In the genomic region with DNA sequence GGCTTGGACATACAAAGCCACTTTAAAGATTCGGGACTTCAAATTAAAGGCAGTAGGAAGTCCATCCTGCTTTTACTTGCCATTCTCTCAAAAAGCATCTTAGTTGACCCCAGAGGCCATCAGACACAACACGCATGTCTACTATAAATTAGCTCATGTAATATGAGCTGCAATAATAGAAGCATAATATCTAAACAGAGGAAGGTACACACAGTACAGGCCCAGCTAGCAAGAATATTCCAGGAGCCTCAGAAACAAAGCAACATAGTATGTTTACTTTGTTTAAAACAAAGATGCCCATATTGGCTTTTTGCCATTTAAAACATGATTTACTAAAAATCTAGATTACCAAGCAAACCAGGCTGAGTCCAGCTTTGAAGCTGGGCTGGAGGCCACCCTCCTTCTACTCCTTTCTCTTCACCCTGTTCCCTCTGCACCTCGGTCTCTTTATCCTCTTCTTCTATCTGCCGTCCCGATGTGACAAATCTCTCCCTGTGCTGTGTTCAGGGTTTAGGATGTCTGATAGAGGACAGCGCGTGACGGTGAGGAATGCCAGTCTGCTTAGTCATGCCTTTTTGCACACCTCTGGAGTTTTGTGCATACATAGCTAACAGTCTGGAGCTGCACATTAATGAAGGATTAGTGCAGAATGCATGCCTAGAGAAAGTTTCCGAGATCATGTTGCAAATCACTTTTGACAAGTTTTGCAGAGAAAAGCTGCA, we compare ENCODE assay signal across 13 cellular contexts. TPM values are rescaled to one million over a fixed set of nuclear protein-coding genes. Genes with fewer than 3 reads are reported as not detected.
DNase-seq lines count a peak whose midpoint lies in the region; ATAC-seq and TF ChIP-seq lines count a peak whose summit lies in the region.
"Had no signal": no experiment of that assay in that cellular context is flagged by ENCODE, and none has a peak within 500 bp of the region (broad histone marks: within the 10 kb centered on the region; RNA-seq: fewer than 3 reads in every experiment).

No MANE protein-coding gene starts in this region.

- ATAC-seq in GM21529 (IDR thresholded peaks at IDR 0.05; ENCODE audit: unreplicated experiment) (no peak), HG03196 (IDR thresholded peaks at IDR 0.05; ENCODE audit: unreplicated experiment) (no peak)
- ATAC-seq: CD8-positive, alpha-beta T cell; sciatic nerve had no signal

- CTCF ChIA-PET in Calu3 (lab: Charles Lee), result interaction anchor here (0.6 to 1.0 kb wide), 4 partner anchors 9 to 254 kb away, joined by 3 to 6 read pairs (median 4); no protein-coding TSS in a partner anchor

- peak overlapping the region; percentile 15 for H3K4me3 Mint-ChIP-seq in Calu3 (ENCODE audit: low read depth, unreplicated experiment)
- H3K4me3 Mint-ChIP-seq in nephron, result no peak overlapping the region
- H3K4me3 Mint-ChIP-seq in T-helper 2 cell treated with Interferon-gamma antibody and Interleukin-4, amounts not matched to agents 5 μg/mL and 100 μg/mL, for 36 hours, result no peak overlapping the region
- H3K4me3 Mint-ChIP-seq: CD8-positive, alpha-beta T cell; T-helper 1 cell treated with Interleukin-12 subunit alpha and Interleukin-12 subunit beta and Interleukin-4 antibody, amounts not matched to agents 30 μg/mL and 1 μg/mL, for 36 hours had no signal

- H3K36me3 Mint-ChIP-seq in Calu3 (ENCODE audit: insufficient read depth, unreplicated experiment), result no peaks in the 10 kb centered on the region
- no peaks in the 10 kb centered on the region for H3K36me3 Mint-ChIP-seq in nephron (ENCODE audit: low read depth)
- H3K36me3 Mint-ChIP-seq in T-helper 2 cell treated with Interferon-gamma antibody and Interleukin-4, amounts not matched to agents 5 μg/mL and 100 μg/mL, for 36 hours (ENCODE audit: low read depth), result no peaks in the 10 kb centered on the region
- H3K36me3 Mint-ChIP-seq: CD8-positive, alpha-beta T cell had no signal

- H3K4me3 ChIP-seq in epithelial cell of proximal tubule (ENCODE audit: low read depth, low read length), result no peak overlapping the region

- intact Hi-C loops in Calu3 (cut with micrococcal nuclease; ENCODE audit: unreplicated experiment) (no loop called here), posterior vena cava (cut with DNase I) (no loop called here)

- TF ChIP-seq CTCF in Calu3 (IDR thresholded peaks at IDR 0.05; ENCODE audit: unreplicated experiment) (no peak), epithelial cell of proximal tubule (conservative IDR thresholded peaks at IDR 0.05; ENCODE audit: low read depth, low read length) (no peak), nephron (IDR thresholded peaks at IDR 0.05; ENCODE audit: unreplicated experiment in 3 of 3) (no peak)

- no TSS peak for BruUV-seq in Calu3 (replicated peaks; lab: Mats Ljungman, UMichigan)

- H3K27me3 Mint-ChIP-seq in Calu3 (ENCODE audit: unreplicated experiment), result no peaks in the 10 kb centered on the region
- no peaks in the 10 kb centered on the region for H3K27me3 Mint-ChIP-seq in nephron (ENCODE audit: low read depth)
- no peaks in the 10 kb centered on the region for H3K27me3 Mint-ChIP-seq in T-helper 2 cell treated with Interferon-gamma antibody and Interleukin-4, amounts not matched to agents 5 μg/mL and 100 μg/mL, for 36 hours (ENCODE audit: low read depth)

- peaks cover 10% of the 10 kb centered on the region for H3K4me1 Mint-ChIP-seq in Calu3 (ENCODE audit: low read depth, unreplicated experiment)
- peaks cover 20% of the 10 kb centered on the region for H3K4me1 Mint-ChIP-seq in nephron
- no peaks in the 10 kb centered on the region for H3K4me1 Mint-ChIP-seq in T-helper 2 cell treated with Interferon-gamma antibody and Interleukin-4, amounts not matched to agents 5 μg/mL and 100 μg/mL, for 36 hours (ENCODE audit: low read depth)

- peak; percentile 34 for DNase-seq in Calu3
- peak; percentile 79 for DNase-seq in NCI-H748 treated with DMSO at 0.1 percent for 48 hours (lab: John Stamatoyannopoulos, UW)
- peak; percentile 30 for DNase-seq in epithelial cell of proximal tubule (ENCODE audit: low read depth)
- DNase-seq in posterior vena cava (ENCODE audit: low spot score), result no peak
- DNase-seq in T-helper 2 cell treated with Interferon-gamma antibody and Interleukin-4, amounts not matched to agents 5 μg/mL and 100 μg/mL, for 36 hours (ENCODE audit: low spot score), result no peak
- DNase-seq: CD8-positive, alpha-beta T cell; NCI-H2081 treated with DMSO at 0.1 percent for 48 hours; stimulated activated CD8-positive, alpha-beta memory T cell treated with anti-CD3 and anti-CD28 coated beads, Interleukin-4, amount 100 ng/mL, for 48 hours had no signal

- H3K27ac Mint-ChIP-seq in Calu3 (ENCODE audit: unreplicated experiment) (no peak overlapping the region), nephron (peak overlapping the region; percentile 88 to 95 (median 90))
- H3K27ac Mint-ChIP-seq in T-helper 2 cell treated with Interferon-gamma antibody and Interleukin-4, amounts not matched to agents 5 μg/mL and 100 μg/mL, for 36 hours, result no peak overlapping the region
- H3K27ac Mint-ChIP-seq: CD8-positive, alpha-beta T cell; T-helper 1 cell treated with Interleukin-12 subunit alpha and Interleukin-12 subunit beta and Interleukin-4 antibody, amounts not matched to agents 30 μg/mL and 1 μg/mL, for 36 hours had no signal

- H3K9me3 Mint-ChIP-seq in Calu3 (ENCODE audit: low read depth, unreplicated experiment), result no peaks in the 10 kb centered on the region
- no peaks in the 10 kb centered on the region for H3K9me3 Mint-ChIP-seq in nephron
- no peaks in the 10 kb centered on the region for H3K9me3 Mint-ChIP-seq in T-helper 2 cell treated with Interferon-gamma antibody and Interleukin-4, amounts not matched to agents 5 μg/mL and 100 μg/mL, for 36 hours
- H3K9me3 Mint-ChIP-seq: CD8-positive, alpha-beta T cell; T-helper 1 cell treated with Interleukin-12 subunit alpha and Interleukin-12 subunit beta and Interleukin-4 antibody, amounts not matched to agents 30 μg/mL and 1 μg/mL, for 36 hours had no signal

RNA-seq across cellular contexts. Expression of gene DTNA, which starts 28.2 kb away (rescaled TPM):
- 9.0 and 10.9 TPM in 2 replicates for total RNA-seq in Calu3 (2022)
- total RNA-seq in epithelial cell of proximal tubule, result 7.5 and 15.2 TPM in 2 replicates
- total RNA-seq in posterior vena cava, result 100 to 1,000 TPM; 110 to 115 TPM
- total RNA-seq: CD8-positive, alpha-beta T cell had no signal

Comparison
In these comparisons a context has a peak if more than half of its experiments do, and no peak if none do; other contexts are left out.
1. DNase-seq: peak in Calu3 (single experiment), NCI-H748 treated with DMSO at 0.1 percent for 48 hours (single experiment) and epithelial cell of proximal tubule (single experiment); none in posterior vena cava (single experiment) and T-helper 2 cell treated with Interferon-gamma antibody and Interleukin-4, amounts not matched to agents 5 μg/mL and 100 μg/mL, for 36 hours (single experiment).
2. H3K27ac Mint-ChIP-seq: peak in nephron (3 of 3); none in Calu3 (single experiment) and T-helper 2 cell treated with Interferon-gamma antibody and Interleukin-4, amounts not matched to agents 5 μg/mL and 100 μg/mL, for 36 hours (single experiment).